8 cellular contexts compared by ENCODE assay signal in genomic region chr5:15105799-15106393, GRCh38.
DNase-seq lines count a peak whose midpoint lies in the region; ATAC-seq, FAIRE-seq and TF ChIP-seq lines count a peak whose summit lies in the region.

No MANE protein-coding gene starts in this region.

- intact Hi-C loops in OCI-LY7 (cut with micrococcal nuclease; ENCODE audit: unreplicated experiment) (no loop called here), MCF 10A (cut with micrococcal nuclease) (loop anchor here (1.0 kb wide), 4 partner anchors 77 to 889 kb away; no protein-coding TSS in a partner anchor), kidney (cut with DNase I) (no loop called here)

- H3K4me1 ChIP-seq in OCI-LY7 (ENCODE audit: insufficient read depth, low read length, poor library complexity, severe bottlenecking) (no peaks in the 10 kb centered on the region), kidney (ENCODE audit: control insufficient read depth in 1 of 2, insufficient read depth in 1 of 2, low read depth in 1 of 2, low read length in 2 of 2) (no peaks in the 10 kb centered on the region)

- no peak overlapping the region for H3K27ac ChIP-seq in OCI-LY7 (ENCODE audit: low read depth, low read length, poor library complexity, severe bottlenecking)
- H3K27ac ChIP-seq in kidney (ENCODE audit: low read depth in 2 of 2, low read length in 2 of 2): no peak overlapping the region

- no peak overlapping the region for H3K4me3 ChIP-seq in OCI-LY7 (ENCODE audit: low read depth, low read length, poor library complexity, severe bottlenecking)
- H3K4me3 ChIP-seq in kidney (ENCODE audit: low read length in 2 of 2): no peak overlapping the region

- peak; percentile 90 for ATAC-seq in GM21619 (IDR thresholded peaks at IDR 0.05; ENCODE audit: unreplicated experiment)
- peak; percentile 49 for ATAC-seq in stimulated activated naive CD8-positive, alpha-beta T cell treated with anti-CD3 and anti-CD28 coated beads, Interleukin-15, amount 100 ng/mL, for 72 hours

- no peaks in the 10 kb centered on the region for H3K4me1 Mint-ChIP-seq in MCF 10A (ENCODE audit: insufficient read depth, unreplicated experiment)
- H3K4me1 Mint-ChIP-seq in stimulated activated naive CD8-positive, alpha-beta T cell treated with anti-CD3 and anti-CD28 coated beads, Interleukin-15, amount 100 ng/mL, for 72 hours: no peaks in the 10 kb centered on the region

- peak; percentile 35 for FAIRE-seq in kidney (lab: Jason Lieb, UNC)

- no peak overlapping the region for H3K4me2 ChIP-seq in OCI-LY7 (ENCODE audit: low read length)

- H3K9me2 ChIP-seq in OCI-LY7 (ENCODE audit: insufficient read depth, low read length): no peaks in the 10 kb centered on the region

- TF ChIP-seq CTCF in OCI-LY7 (conservative IDR thresholded peaks at IDR 0.05; ENCODE audit: low read length): peak; percentile 89
- TF ChIP-seq CTCF in MCF 10A (IDR thresholded peaks at IDR 0.05; ENCODE audit: unreplicated experiment): peak; percentile 68
- peak; percentile 61 for TF ChIP-seq CTCF in kidney (IDR thresholded peaks at IDR 0.05; ENCODE audit: borderline replicate concordance, extremely low read depth, insufficient read depth)

- CTCF ChIA-PET in OCI-LY7 (lab: Charles Lee; ENCODE audit: unreplicated experiment): interaction anchor here (0.5 to 1.1 kb wide), 4 partner anchors 8 to 1622 kb away, joined by 3 to 4 read pairs (median 3); no protein-coding TSS in a partner anchor
- CTCF ChIA-PET in MCF 10A (lab: Yijun Ruan, JAX): interaction anchor here (0.5 to 9.6 kb wide), 29 partner anchors 9 to 942 kb away, joined by 3 to 67 read pairs (median 4); no protein-coding TSS in a partner anchor

- no peak overlapping the region for H3K27ac Mint-ChIP-seq in MCF 10A (ENCODE audit: low read depth, unreplicated experiment)
- H3K27ac Mint-ChIP-seq in stimulated activated naive CD8-positive, alpha-beta T cell treated with anti-CD3 and anti-CD28 coated beads, Interleukin-15, amount 100 ng/mL, for 72 hours: no peak overlapping the region

- no peaks in the 10 kb centered on the region for H3K36me3 Mint-ChIP-seq in MCF 10A (ENCODE audit: insufficient read depth, unreplicated experiment)

- H3K9ac ChIP-seq in kidney (ENCODE audit: low read length in 2 of 2): no peak overlapping the region

- POLR2A ChIA-PET in OCI-LY7 (lab: Charles Lee) (no interaction called here), MCF 10A (lab: Yijun Ruan, JAX) (interaction anchor here (0.5 kb wide), 1 partner anchor 397 kb away, joined by 4 read pairs; no protein-coding TSS in a partner anchor)

- DNase-seq in activated CD8-positive, alpha-beta memory T cell treated with anti-CD3 and anti-CD28 coated beads, Interleukin-2, amount 50 U/mL, for 48 hours: peak; percentile 52
- DNase-seq in activated CD8-positive, alpha-beta memory T cell treated with anti-CD3 and anti-CD28 coated beads for 24 hours: no peak
- DNase-seq in HS-5 (ENCODE audit: low read depth): peak; percentile 53
- peak; percentile 54 for DNase-seq in OCI-LY7 (ENCODE audit: low spot score)
- peak; percentile 67 for DNase-seq in MCF 10A (ENCODE audit: unreplicated experiment)
- DNase-seq in kidney: no peak
- peak; percentile 21 to 25 for DNase-seq in stimulated activated naive CD8-positive, alpha-beta T cell treated with anti-CD3 and anti-CD28 coated beads, Interleukin-15, amount 100 ng/mL, for 72 hours

- H3K36me3 ChIP-seq in OCI-LY7 (ENCODE audit: insufficient read depth, low read length) (no peaks in the 10 kb centered on the region), kidney (ENCODE audit: control insufficient read depth in 1 of 2, insufficient read depth in 2 of 2, low read length in 2 of 2) (no peaks in the 10 kb centered on the region)

- H2AFZ ChIP-seq in OCI-LY7 (ENCODE audit: low read length): no peak overlapping the region

- H3K4me3 Mint-ChIP-seq in MCF 10A (ENCODE audit: unreplicated experiment): no peak overlapping the region
- no peak overlapping the region for H3K4me3 Mint-ChIP-seq in stimulated activated naive CD8-positive, alpha-beta T cell treated with anti-CD3 and anti-CD28 coated beads, Interleukin-15, amount 100 ng/mL, for 72 hours

- H3K9me3 Mint-ChIP-seq in MCF 10A (ENCODE audit: unreplicated experiment): no peaks in the 10 kb centered on the region
- H3K9me3 Mint-ChIP-seq in stimulated activated naive CD8-positive, alpha-beta T cell treated with anti-CD3 and anti-CD28 coated beads, Interleukin-15, amount 100 ng/mL, for 72 hours: peaks cover 0 to under 1% of the 10 kb centered on the region in 2 donors

- BruUV-seq in OCI-LY7 (replicated peaks; lab: Mats Ljungman, UMichigan): no TSS peak
- no TSS peak for BruUV-seq in MCF 10A (replicated peaks; lab: Mats Ljungman, UMichigan)

- no peaks in the 10 kb centered on the region for H3K9me3 ChIP-seq in OCI-LY7 (ENCODE audit: low read length)
- H3K9me3 ChIP-seq in kidney (ENCODE audit: control insufficient read depth in 1 of 2, low read length in 2 of 2): peaks cover 0 to 3% of the 10 kb centered on the region in 2 donors

- H3K27me3 Mint-ChIP-seq in MCF 10A (ENCODE audit: insufficient read depth, unreplicated experiment): no peaks in the 10 kb centered on the region
- no peaks in the 10 kb centered on the region for H3K27me3 Mint-ChIP-seq in stimulated activated naive CD8-positive, alpha-beta T cell treated with anti-CD3 and anti-CD28 coated beads, Interleukin-15, amount 100 ng/mL, for 72 hours

- no peaks in the 10 kb centered on the region for H3K79me2 ChIP-seq in OCI-LY7 (ENCODE audit: insufficient read depth, low read depth, low read length)

- H4K20me1 ChIP-seq in OCI-LY7 (ENCODE audit: insufficient read depth, low read length): no peaks in the 10 kb centered on the region

Comparison
In these comparisons a context has a peak if more than half of its experiments do, and no peak if none do; other contexts are left out.
1. DNase-seq: peak in activated CD8-positive, alpha-beta memory T cell treated with anti-CD3 and anti-CD28 coated beads, Interleukin-2, amount 50 U/mL, for 48 hours (single experiment), HS-5 (single experiment), OCI-LY7 (single experiment), MCF 10A (single experiment) and stimulated activated naive CD8-positive, alpha-beta T cell treated with anti-CD3 and anti-CD28 coated beads, Interleukin-15, amount 100 ng/mL, for 72 hours (2 of 2); none in activated CD8-positive, alpha-beta memory T cell treated with anti-CD3 and anti-CD28 coated beads for 24 hours (single experiment) and kidney (single experiment).
2. Peak in every context shown above with its lines, with median percentiles within 50 percentile points of each other: CTCF ChIP-seq.